In genomic region chr1:45723248-45723930, GRCh38 we compare ENCODE assay signal across 19 cellular contexts.
"Had no signal": no experiment of that assay in that cellular context is flagged by ENCODE, and none has a peak within 500 bp of the region (broad histone marks: within the 10 kb centered on the region; RNA-seq: fewer than 3 reads in every experiment).

No MANE protein-coding gene starts in this region.

- DNase-seq: activated CD4-positive, alpha-beta memory T cell treated with anti-CD3 and anti-CD28 coated beads for 36 hours; activated CD4-positive, alpha-beta T cell treated with anti-CD3 and anti-CD28 coated beads for 36 hours; activated CD8-positive, alpha-beta memory T cell treated with anti-CD3 and anti-CD28 coated beads, Interleukin-2, amount 10 ng/mL, durations not matched to agents 7 days and 5 days; activated effector memory CD4-positive, alpha-beta T cell treated with Interleukin-2 at 50 U/mL for 16 hours; activated T-cell treated with anti-CD3 and anti-CD28 coated beads, Interleukin-2, amount 50 U/mL, for 4 hours; amniotic stem cell; body of pancreas; caudate nucleus; colonic mucosa; left lung; mucosa of descending colon; naive thymus-derived CD4-positive, alpha-beta T cell; pancreas; WERI-Rb-1 had no signal

- FAIRE-seq: keratinocyte, pancreas had no signal

- H3K27me3 ChIP-seq: body of pancreas, colonic mucosa, left lung, pancreas had no signal

- H3K9me3 ChIP-seq: body of pancreas, colonic mucosa, left lung, mucosa of descending colon, pancreas, thoracic aorta had no signal

- H3K4me1 ChIP-seq: body of pancreas, colonic mucosa, pancreas had no signal

- H3K4me3 ChIP-seq: body of pancreas, colonic mucosa, left lung, mucosa of descending colon, pancreas, thoracic aorta had no signal

- H3K36me3 ChIP-seq: left lung, pancreas had no signal

- ATAC-seq: activated CD4-positive, alpha-beta T cell treated with anti-CD3 and anti-CD28 coated beads for 36 hours; activated CD8-positive, alpha-beta memory T cell treated with anti-CD3 and anti-CD28 coated beads, Interleukin-2, amount 10 ng/mL, durations not matched to agents 7 days and 5 days; activated T-cell treated with anti-CD3 and anti-CD28 coated beads, Interleukin-2, amount 50 U/mL, for 4 hours; body of pancreas; esophagus mucosa; mucosa of descending colon; naive thymus-derived CD4-positive, alpha-beta T cell; pancreas; sciatic nerve; stimulated activated effector memory CD8-positive, alpha-beta T cell treated with anti-CD3 and anti-CD28 coated beads, Interleukin-12 subunit alpha, Interleukin-12 subunit beta, amount 100 ng/mL, for 72 hours had no signal
